24 cellular contexts compared by ENCODE assay signal in genomic region chr20:51419646-51420045, GRCh38.
DNase-seq lines count a peak whose midpoint lies in the region; ATAC-seq, FAIRE-seq and TF ChIP-seq lines count a peak whose summit lies in the region.
"Had no signal": no experiment of that assay in that cellular context is flagged by ENCODE, and none has a peak within 500 bp of the region (broad histone marks: within the 10 kb centered on the region; RNA-seq: fewer than 3 reads in every experiment).

No MANE protein-coding gene starts in this region.

- no peak for TF ChIP-seq CTCF in CD8-positive, alpha-beta T cell (IDR thresholded peaks at IDR 0.05)
- no peak for TF ChIP-seq CTCF in activated CD8-positive, alpha-beta T cell treated with anti-CD3 and anti-CD28 coated beads for 36 hours (IDR thresholded peaks at IDR 0.05)

- no peak for TF ChIP-seq POLR2A in GM12891 (IDR thresholded peaks at IDR 0.05; ENCODE audit: low read depth, low read length)

- no peak for FAIRE-seq in GM12891 (lab: Jason Lieb, UNC)
- FAIRE-seq: A549, G401.6 had no signal

- no peak overlapping the region for H3K4me3 ChIP-seq in CD8-positive, alpha-beta T cell (ENCODE audit: low read depth, low read length)
- H3K4me3 ChIP-seq: A549, coronary artery, SK-N-MC, spleen, uterus had no signal

- DNase-seq in T-helper 2 cell treated with Interferon-gamma antibody and Interleukin-4, amounts not matched to agents 5 μg/mL and 100 μg/mL, for 36 hours (ENCODE audit: low spot score): no peak
- DNase-seq in T-helper 2 cell (no peak), GM12891 (ENCODE audit: insufficient read length, low spot score) (no peak), cerebellar cortex (ENCODE audit: low spot score) (no peak)
- DNase-seq in CD8-positive, alpha-beta T cell: no peak
- no peak for DNase-seq in activated CD8-positive, alpha-beta T cell treated with anti-CD3 and anti-CD28 coated beads for 36 hours
- no peak for DNase-seq in naive thymus-derived CD8-positive, alpha-beta T cell
- DNase-seq: DMS153; left ventricle myocardium superior; NCI-H1092 treated with DMSO at 0.1 percent for 48 hours; NCI-H2029 treated with DMSO at 0.1 percent for 48 hours; NCI-H446 treated with DMSO at 0.1 percent for 48 hours; NK-92 treated with Interleukin-12 subunit alpha and Interleukin-12 subunit beta, amount 100 ng/mL, for 24 hours; nucleus accumbens; retina; spleen; stimulated activated CD4-positive, alpha-beta T cell treated with anti-CD3 and anti-CD28 coated beads, Interleukin-4, amount 100 ng/mL, for 24 hours; uterus had no signal

- POLR2A ChIA-PET in CD8-positive, alpha-beta T cell (lab: Charles Lee): interaction anchor here (1.1 to 3.1 kb wide), 2 partner anchors 15 to 122 kb away, joined by 3 to 15 read pairs; no protein-coding TSS in a partner anchor
- POLR2A ChIA-PET in activated CD8-positive, alpha-beta T cell treated with anti-CD3 and anti-CD28 coated beads for 36 hours (lab: Charles Lee): no interaction called here
- POLR2A ChIA-PET in naive thymus-derived CD8-positive, alpha-beta T cell (lab: Charles Lee): no interaction called here

- H3K27ac Mint-ChIP-seq in T-helper 2 cell treated with Interferon-gamma antibody and Interleukin-4, amounts not matched to agents 5 μg/mL and 100 μg/mL, for 36 hours: peak overlapping the region; percentile 10
- H3K27ac Mint-ChIP-seq in CD8-positive, alpha-beta T cell: peak overlapping the region; percentile 52
- peak overlapping the region; percentile 10 for H3K27ac Mint-ChIP-seq in activated CD8-positive, alpha-beta T cell treated with anti-CD3 and anti-CD28 coated beads for 36 hours
- H3K27ac Mint-ChIP-seq in naive thymus-derived CD8-positive, alpha-beta T cell: peak overlapping the region in 6 of 10 donors; percentile 0 to 86 (median 32)

- peaks cover 75% of the 10 kb centered on the region for H3K36me3 Mint-ChIP-seq in T-helper 2 cell treated with Interferon-gamma antibody and Interleukin-4, amounts not matched to agents 5 μg/mL and 100 μg/mL, for 36 hours (ENCODE audit: low read depth)
- H3K36me3 Mint-ChIP-seq in CD8-positive, alpha-beta T cell: peaks cover 75% of the 10 kb centered on the region
- peaks cover 55% of the 10 kb centered on the region for H3K36me3 Mint-ChIP-seq in activated CD8-positive, alpha-beta T cell treated with anti-CD3 and anti-CD28 coated beads for 36 hours (ENCODE audit: low read depth)
- peaks cover 0 to 84% (median 0%) of the 10 kb centered on the region in 3 donors for H3K36me3 Mint-ChIP-seq in naive thymus-derived CD8-positive, alpha-beta T cell

- no peaks in the 10 kb centered on the region for H3K27me3 ChIP-seq in CD8-positive, alpha-beta T cell (ENCODE audit: insufficient read depth, low read length)
- H3K27me3 ChIP-seq: spleen, uterus had no signal

- no peaks in the 10 kb centered on the region for H3K9me3 Mint-ChIP-seq in T-helper 2 cell treated with Interferon-gamma antibody and Interleukin-4, amounts not matched to agents 5 μg/mL and 100 μg/mL, for 36 hours
- H3K9me3 Mint-ChIP-seq in CD8-positive, alpha-beta T cell: no peaks in the 10 kb centered on the region
- H3K9me3 Mint-ChIP-seq in activated CD8-positive, alpha-beta T cell treated with anti-CD3 and anti-CD28 coated beads for 36 hours: no peaks in the 10 kb centered on the region
- no peaks in the 10 kb centered on the region for H3K9me3 Mint-ChIP-seq in naive thymus-derived CD8-positive, alpha-beta T cell

- peaks cover 27% of the 10 kb centered on the region for H3K4me1 ChIP-seq in CD8-positive, alpha-beta T cell (ENCODE audit: insufficient read depth, low read length)
- H3K4me1 ChIP-seq: A549, uterus had no signal

- peaks cover 46% of the 10 kb centered on the region for H3K4me1 Mint-ChIP-seq in T-helper 2 cell treated with Interferon-gamma antibody and Interleukin-4, amounts not matched to agents 5 μg/mL and 100 μg/mL, for 36 hours (ENCODE audit: low read depth)
- peaks cover 55% of the 10 kb centered on the region for H3K4me1 Mint-ChIP-seq in CD8-positive, alpha-beta T cell (ENCODE audit: low read depth)
- H3K4me1 Mint-ChIP-seq in activated CD8-positive, alpha-beta T cell treated with anti-CD3 and anti-CD28 coated beads for 36 hours (ENCODE audit: low read depth): peaks cover 76% of the 10 kb centered on the region
- H3K4me1 Mint-ChIP-seq in naive thymus-derived CD8-positive, alpha-beta T cell: peaks cover 11 to 65% (median 19%) of the 10 kb centered on the region in 4 donors

- H3K4me3 Mint-ChIP-seq in T-helper 2 cell treated with Interferon-gamma antibody and Interleukin-4, amounts not matched to agents 5 μg/mL and 100 μg/mL, for 36 hours: no peak overlapping the region
- H3K4me3 Mint-ChIP-seq in CD8-positive, alpha-beta T cell: no peak overlapping the region
- no peak overlapping the region for H3K4me3 Mint-ChIP-seq in activated CD8-positive, alpha-beta T cell treated with anti-CD3 and anti-CD28 coated beads for 36 hours
- H3K4me3 Mint-ChIP-seq in naive thymus-derived CD8-positive, alpha-beta T cell: no peak overlapping the region

- no peak for ATAC-seq in CD8-positive, alpha-beta T cell
- ATAC-seq in activated CD8-positive, alpha-beta T cell treated with anti-CD3 and anti-CD28 coated beads for 36 hours: no peak
- no peak for ATAC-seq in naive thymus-derived CD8-positive, alpha-beta T cell
- ATAC-seq in GM18517 (IDR thresholded peaks at IDR 0.05; ENCODE audit: unreplicated experiment): no peak
- ATAC-seq: A549, left ventricle myocardium superior had no signal

- H3K27ac ChIP-seq in CD8-positive, alpha-beta T cell (ENCODE audit: low read depth, low read length): no peak overlapping the region
- H3K27ac ChIP-seq: A549, C4-2B, coronary artery, SK-N-MC, uterus had no signal

- H3K27me3 Mint-ChIP-seq in T-helper 2 cell treated with Interferon-gamma antibody and Interleukin-4, amounts not matched to agents 5 μg/mL and 100 μg/mL, for 36 hours (ENCODE audit: low read depth): no peaks in the 10 kb centered on the region
- H3K27me3 Mint-ChIP-seq in CD8-positive, alpha-beta T cell (ENCODE audit: low read depth): no peaks in the 10 kb centered on the region
- no peaks in the 10 kb centered on the region for H3K27me3 Mint-ChIP-seq in activated CD8-positive, alpha-beta T cell treated with anti-CD3 and anti-CD28 coated beads for 36 hours
- no peaks in the 10 kb centered on the region for H3K27me3 Mint-ChIP-seq in naive thymus-derived CD8-positive, alpha-beta T cell

- CTCF ChIA-PET in CD8-positive, alpha-beta T cell (lab: Charles Lee): interaction anchor here (4.5 kb wide), 1 partner anchor 34 kb away, joined by 24 read pairs; no protein-coding TSS in a partner anchor
- CTCF ChIA-PET in activated CD8-positive, alpha-beta T cell treated with anti-CD3 and anti-CD28 coated beads for 36 hours (lab: Charles Lee): no interaction called here

- intact Hi-C loops in CD8-positive, alpha-beta T cell (cut with DNase I, micrococcal nuclease): loop anchor here (2.0 to 10.0 kb wide), 4 partner anchors 19 to 123 kb away; partner anchors contain the start of gene NFATC2 (in 1 of the 2)
- intact Hi-C loops in activated CD8-positive, alpha-beta T cell treated with anti-CD3 and anti-CD28 coated beads for 36 hours (cut with micrococcal nuclease): no loop called here

- no peaks in the 10 kb centered on the region for H3K9me3 ChIP-seq in CD8-positive, alpha-beta T cell (ENCODE audit: low read length)
- H3K9me3 ChIP-seq: A549, spleen, uterus had no signal

- peaks cover 5% of the 10 kb centered on the region for H3K36me3 ChIP-seq in CD8-positive, alpha-beta T cell (ENCODE audit: insufficient read depth, low read length)
- H3K36me3 ChIP-seq: uterus had no signal

TF ChIP-seq in GM12891, 5 proteins besides CTCF, POLR2A, EP300 and RAD21:
- TF ChIP-seq TAF1 (IDR thresholded peaks at IDR 0.05; ENCODE audit: low read depth, low read length) (no peak), POLR2AphosphoS5 (IDR thresholded peaks at IDR 0.05; ENCODE audit: low read depth, low read length) (no peak), SPI1 (IDR thresholded peaks at IDR 0.05; ENCODE audit: low read depth, low read length) (no peak), PAX5 (IDR thresholded peaks at IDR 0.05; ENCODE audit: insufficient read depth, low read length, severe bottlenecking) (no peak), POU2F2 (IDR thresholded peaks at IDR 0.05; ENCODE audit: low read depth, low read length) (no peak)
